ENCODE assay signal across 8 cellular contexts in genomic region chr7:99267530-99268360, GRCh38. TPM values are rescaled to one million over a fixed set of nuclear protein-coding genes. Genes with fewer than 3 reads are reported as not detected.
DNase-seq lines count a peak whose midpoint lies in the region; ATAC-seq, FAIRE-seq and TF ChIP-seq lines count a peak whose summit lies in the region.

No MANE protein-coding gene starts in this region.

- TF ChIP-seq POLR2A in thyroid gland (IDR thresholded peaks at IDR 0.05): no peak

- peaks cover 0 to 1% (median 0%) of the 10 kb centered on the region in 9 donors for H3K9me3 Mint-ChIP-seq in naive thymus-derived CD8-positive, alpha-beta T cell

- no peaks in the 10 kb centered on the region for H3K79me2 ChIP-seq in osteoblast (ENCODE audit: insufficient read depth, low read length)

- WGBS in thyroid gland, 2 donors: 53 to 81% methylated on average over 7 to 11 of the region's 12 CpGs

- TF ChIP-seq CTCF in osteoblast (IDR thresholded peaks at IDR 0.05; ENCODE audit: extremely low read depth, low read depth, low read length) (no peak), thyroid gland (IDR thresholded peaks at IDR 0.05) (no peak)

- peak; percentile 88 for DNase-seq in RCC 7860 (ENCODE audit: low spot score)
- peak; percentile 95 for DNase-seq in epithelial cell of prostate (ENCODE audit: low read depth, low spot score)
- peak; percentile 97 for DNase-seq in osteoblast (ENCODE audit: insufficient read length, low spot score, missing footprints)
- DNase-seq in thyroid gland: no peak
- DNase-seq in naive thymus-derived CD8-positive, alpha-beta T cell: no peak
- DNase-seq in activated CD4-positive, alpha-beta T cell treated with anti-CD3 and anti-CD28 coated beads, Interleukin-2, amount 50 U/mL, for 4 hours: no peak

- H3K4me3 Mint-ChIP-seq in naive thymus-derived CD8-positive, alpha-beta T cell: no peak overlapping the region

- intact Hi-C loops in thyroid gland (cut with DNase I): no loop called here

- POLR2A ChIA-PET in naive thymus-derived CD8-positive, alpha-beta T cell (lab: Charles Lee): no interaction called here

- H3K27me3 Mint-ChIP-seq in naive thymus-derived CD8-positive, alpha-beta T cell: peaks cover 0 to 7% (median 1%) of the 10 kb centered on the region in 5 donors

- no peak overlapping the region for H3K4me3 ChIP-seq in BLaER1 treated with 17β-estradiol and CSF1 and Interleukin-3, amounts not matched to agents 10 nM and 100 nM
- no peak overlapping the region for H3K4me3 ChIP-seq in osteoblast (ENCODE audit: insufficient read depth, low read length)
- H3K4me3 ChIP-seq in thyroid gland (replicated peaks in 1 of 3): no peak overlapping the region

- no peaks in the 10 kb centered on the region; a peak in 1 of 22 replicates for H3K27me3 ChIP-seq in BLaER1 treated with 17β-estradiol and CSF1 and Interleukin-3, amounts not matched to agents 10 nM and 100 nM
- H3K27me3 ChIP-seq in osteoblast (ENCODE audit: insufficient read depth, low read length) (peaks cover 5% of the 10 kb centered on the region), thyroid gland (no peaks in the 10 kb centered on the region)

- H3K36me3 ChIP-seq in BLaER1 treated with 17β-estradiol and CSF1 and Interleukin-3, amounts not matched to agents 10 nM and 100 nM: no peaks in the 10 kb centered on the region
- H3K36me3 ChIP-seq in osteoblast (ENCODE audit: insufficient read depth, low read length) (no peaks in the 10 kb centered on the region), thyroid gland (no peaks in the 10 kb centered on the region)

- H2AFZ ChIP-seq in osteoblast (ENCODE audit: low read length): peak overlapping the region; percentile 32

- peak; percentile 89 for FAIRE-seq in RCC 7860 (lab: Jason Lieb, UNC)

- H3K36me3 Mint-ChIP-seq in naive thymus-derived CD8-positive, alpha-beta T cell: no peaks in the 10 kb centered on the region

- no peaks in the 10 kb centered on the region for H4K20me1 ChIP-seq in BLaER1 treated with 17β-estradiol and CSF1 and Interleukin-3, amounts not matched to agents 10 nM and 100 nM
- H4K20me1 ChIP-seq in osteoblast (ENCODE audit: insufficient read depth, low read length): no peaks in the 10 kb centered on the region

- peak overlapping the region; percentile 18 to 90 (median 71); a peak in 19 of 22 replicates for H3K4me2 ChIP-seq in BLaER1 treated with 17β-estradiol and CSF1 and Interleukin-3, amounts not matched to agents 10 nM and 100 nM
- peak overlapping the region; percentile 41 for H3K4me2 ChIP-seq in osteoblast (ENCODE audit: insufficient read depth, low read length)

- no peaks in the 10 kb centered on the region for H3K4me1 Mint-ChIP-seq in naive thymus-derived CD8-positive, alpha-beta T cell

- H3K27ac Mint-ChIP-seq in naive thymus-derived CD8-positive, alpha-beta T cell: no peak overlapping the region

- peaks cover 14 to 34% (median 26%) of the 10 kb centered on the region in 10 experiments for H3K4me1 ChIP-seq in BLaER1 treated with 17β-estradiol and CSF1 and Interleukin-3, amounts not matched to agents 10 nM and 100 nM
- peaks cover 17% of the 10 kb centered on the region for H3K4me1 ChIP-seq in osteoblast (ENCODE audit: insufficient read depth, low read length)
- no peaks in the 10 kb centered on the region for H3K4me1 ChIP-seq in thyroid gland

- no peaks in the 10 kb centered on the region for H3K9me3 ChIP-seq in BLaER1 treated with 17β-estradiol and CSF1 and Interleukin-3, amounts not matched to agents 10 nM and 100 nM (replicated peaks in 1 of 11)
- H3K9me3 ChIP-seq in osteoblast (ENCODE audit: low read depth, low read length): no peaks in the 10 kb centered on the region
- no peaks in the 10 kb centered on the region for H3K9me3 ChIP-seq in thyroid gland

- peak overlapping the region in 2 of 11 experiments; percentile 25 to 39; a peak in 2 of 22 replicates for H3K27ac ChIP-seq in BLaER1 treated with 17β-estradiol and CSF1 and Interleukin-3, amounts not matched to agents 10 nM and 100 nM
- peak overlapping the region; percentile 98 for H3K27ac ChIP-seq in epithelial cell of prostate
- H3K27ac ChIP-seq in osteoblast (ENCODE audit: low read depth, low read length): peak overlapping the region; percentile 77
- H3K27ac ChIP-seq in thyroid gland: no peak overlapping the region

- no peak for ATAC-seq in HG03342 (IDR thresholded peaks at IDR 0.05; ENCODE audit: unreplicated experiment)
- no peak for ATAC-seq in naive thymus-derived CD8-positive, alpha-beta T cell

- H3K9ac ChIP-seq in BLaER1 treated with 17β-estradiol and CSF1 and Interleukin-3, amounts not matched to agents 10 nM and 100 nM: peak overlapping the region in 4 of 11 experiments; percentile 3 to 59 (median 27); a peak in 3 of 22 replicates

RNA-seq across cellular contexts. Expression of gene MYH16, which starts 4.9 kb away (rescaled TPM):
- total RNA-seq in osteoblast (under 0.01 TPM in 1 of 2 replicates, not detected in the other), thyroid gland (not detected)
- not detected for total RNA-seq in naive thymus-derived CD8-positive, alpha-beta T cell
- polyA plus RNA-seq in naive thymus-derived CD8-positive, alpha-beta T cell: not detected

RNA-seq across cellular contexts. Expression of gene ARPC1A, which starts 58.0 kb away (rescaled TPM):
- 132 and 158 TPM in 2 replicates for total RNA-seq in osteoblast
- total RNA-seq in thyroid gland: 100 to 1,000 TPM; 120 to 183 (median 147) TPM
- total RNA-seq in naive thymus-derived CD8-positive, alpha-beta T cell: 10 to 100 TPM; 45.5 to 47.2 TPM
- polyA plus RNA-seq in naive thymus-derived CD8-positive, alpha-beta T cell: 10 to 100 TPM; 42.7 to 74.8 (median 63.6) TPM

RNA-seq across cellular contexts. Expression of gene KPNA7, which starts 59.8 kb away (rescaled TPM):
- total RNA-seq in osteoblast (not detected in 2 replicates), thyroid gland (not detected)
- 1 to 10 TPM; 1.5 to 1.7 TPM for total RNA-seq in naive thymus-derived CD8-positive, alpha-beta T cell
- polyA plus RNA-seq in naive thymus-derived CD8-positive, alpha-beta T cell: not detected

Comparison
In these comparisons a context has a peak if more than half of its experiments do, and no peak if none do; other contexts are left out.
1. H3K27ac ChIP-seq: peak in epithelial cell of prostate (single experiment) and osteoblast (single experiment); none in thyroid gland (0 of 3).
2. DNase-seq: peak in RCC 7860 (single experiment), epithelial cell of prostate (single experiment) and osteoblast (single experiment); none in thyroid gland (0 of 2), naive thymus-derived CD8-positive, alpha-beta T cell (0 of 10) and activated CD4-positive, alpha-beta T cell treated with anti-CD3 and anti-CD28 coated beads, Interleukin-2, amount 50 U/mL, for 4 hours (0 of 2).